16 cellular contexts compared by ENCODE assay signal in genomic region chr22:47835726-47836125, GRCh38.
A peak's percentile ranks its signal among the peaks of the same experiment; 100 is the strongest.
DNase-seq lines count a peak whose midpoint lies in the region; ATAC-seq, FAIRE-seq and TF ChIP-seq lines count a peak whose summit lies in the region.
"Had no signal": no experiment of that assay in that cellular context is flagged by ENCODE, and none has a peak within 500 bp of the region (broad histone marks: within the 10 kb centered on the region; RNA-seq: fewer than 3 reads in every experiment).

No MANE protein-coding gene starts in this region.

- H3K36me3 ChIP-seq in astrocyte (ENCODE audit: insufficient read depth, low read length) (no peaks in the 10 kb centered on the region), keratinocyte (ENCODE audit: control insufficient read depth in 2 of 2, extremely low read depth in 1 of 2, insufficient read depth in 2 of 2, low read length in 2 of 2) (no peaks in the 10 kb centered on the region), upper lobe of right lung (no peaks in the 10 kb centered on the region)
- H3K36me3 ChIP-seq: adrenal gland; BLaER1 treated with 17β-estradiol and CSF1 and Interleukin-3, amounts not matched to agents 10 nM and 100 nM had no signal

- ATAC-seq in upper lobe of right lung (no peak), right cardiac atrium (no peak)
- ATAC-seq: GM23338 had no signal

- H3K27ac Mint-ChIP-seq in astrocyte (ENCODE audit: unreplicated experiment), result peak overlapping the region; percentile 99
- H3K27ac Mint-ChIP-seq: GM23338, type B pancreatic cell had no signal

- WGBS in right cardiac atrium, result 66% methylated on average over 7 of the region's 7 CpGs

- H2AFZ ChIP-seq in astrocyte (ENCODE audit: low read depth, low read length) (no peak overlapping the region), keratinocyte (ENCODE audit: control insufficient read depth, low read length) (no peak overlapping the region)
- H2AFZ ChIP-seq: GM23338 had no signal

- DNase-seq in AG10803 (ENCODE audit: low read depth), result peak; percentile 99
- peak; percentile 34 for DNase-seq in HT-29 (ENCODE audit: low spot score)
- peak; percentile 82 for DNase-seq in astrocyte (ENCODE audit: low read depth)
- peak; percentile 78 for DNase-seq in keratinocyte (ENCODE audit: low read depth, low spot score)
- no peak for DNase-seq in NCI-H1092 (lab: John Stamatoyannopoulos, UW)
- no peak for DNase-seq in hippocampal formation (lab: John Stamatoyannopoulos, UW)
- DNase-seq in upper lobe of right lung, result no peak
- no peak for DNase-seq in right cardiac atrium
- DNase-seq: activated CD8-positive, alpha-beta memory T cell treated with anti-CD3 and anti-CD28 coated beads, Interleukin-2, amount 50 U/mL, for 4 hours; adrenal gland; NCI-H2107; OCI-M1 had no signal

- H3K27ac ChIP-seq in astrocyte (ENCODE audit: low read depth, low read length) (no peak overlapping the region), keratinocyte (ENCODE audit: control insufficient read depth, insufficient read depth, low read length) (peak overlapping the region; percentile 42), upper lobe of right lung (no peak overlapping the region), right cardiac atrium (ENCODE audit: low read length) (no peak overlapping the region)
- H3K27ac ChIP-seq: adrenal gland; BLaER1 treated with 17β-estradiol and CSF1 and Interleukin-3, amounts not matched to agents 10 nM and 100 nM; KMS-11 had no signal

- H3K9ac ChIP-seq in astrocyte (ENCODE audit: low read length) (no peak overlapping the region), keratinocyte (ENCODE audit: control insufficient read depth, extremely low read depth, insufficient read depth, low read length) (peak overlapping the region; percentile 22)
- H3K9ac ChIP-seq: BLaER1 treated with 17β-estradiol and CSF1 and Interleukin-3, amounts not matched to agents 10 nM and 100 nM; KMS-11 had no signal

- peak overlapping the region; percentile 10 for H3K4me2 ChIP-seq in astrocyte (ENCODE audit: low read length)
- H3K4me2 ChIP-seq in keratinocyte (ENCODE audit: control insufficient read depth, extremely low read depth, insufficient read depth, low read depth, low read length), result peak overlapping the region; percentile 47
- H3K4me2 ChIP-seq: GM23338, KMS-11 had no signal

- no peaks in the 10 kb centered on the region for H3K36me3 Mint-ChIP-seq in astrocyte (ENCODE audit: low read depth, unreplicated experiment)
- H3K36me3 Mint-ChIP-seq: type B pancreatic cell had no signal

- no peaks in the 10 kb centered on the region for H3K79me2 ChIP-seq in astrocyte (ENCODE audit: insufficient read depth, low read length)
- H3K79me2 ChIP-seq in keratinocyte (ENCODE audit: control insufficient read depth, insufficient read depth, low read length), result no peaks in the 10 kb centered on the region

- no peak for TF ChIP-seq CTCF in AG10803 (conservative IDR thresholded peaks at IDR 0.05; ENCODE audit: low read length)
- no peak for TF ChIP-seq CTCF in astrocyte (IDR thresholded peaks at IDR 0.05; ENCODE audit: insufficient read depth, low read depth, low read length)
- no peak for TF ChIP-seq CTCF in keratinocyte (optimal IDR thresholded peaks at IDR 0.05 in 1 of 3, IDR thresholded peaks at IDR 0.05 in 1 of 3, conservative IDR thresholded peaks at IDR 0.05 in 1 of 3; ENCODE audit: extremely low read depth in 1 of 3, insufficient read depth in 2 of 3, low read length in 3 of 3)
- no peak for TF ChIP-seq CTCF in upper lobe of right lung (IDR thresholded peaks at IDR 0.05)

- H3K9me1 ChIP-seq in keratinocyte (ENCODE audit: control insufficient read depth, extremely low read depth, insufficient read depth, low read length), result no peaks in the 10 kb centered on the region

- dilution Hi-C loops in keratinocyte (cut with MboI; ENCODE audit: extremely low pct_ligation_motif_present, low sequenced_read_pairs), result no loop called here

- H3K4me1 Mint-ChIP-seq in astrocyte (ENCODE audit: low read depth, unreplicated experiment), result peaks cover 41% of the 10 kb centered on the region
- H3K4me1 Mint-ChIP-seq: GM23338 had no signal

- H3K4me3 ChIP-seq in AG10803 (ENCODE audit: low read length), result no peak overlapping the region
- no peak overlapping the region for H3K4me3 ChIP-seq in astrocyte (ENCODE audit: insufficient read depth, low read depth, low read length)
- no peak overlapping the region for H3K4me3 ChIP-seq in keratinocyte (ENCODE audit: control insufficient read depth in 2 of 3, extremely low read depth in 1 of 3, insufficient read depth in 2 of 3, low read depth in 1 of 3, low read length in 3 of 3)
- H3K4me3 ChIP-seq in upper lobe of right lung, result no peak overlapping the region
- H3K4me3 ChIP-seq in right cardiac atrium (ENCODE audit: low read length), result no peak overlapping the region
- H3K4me3 ChIP-seq: adrenal gland; BLaER1 treated with 17β-estradiol and CSF1 and Interleukin-3, amounts not matched to agents 10 nM and 100 nM; GM23338 had no signal

- H3K27me3 Mint-ChIP-seq in astrocyte (ENCODE audit: low read depth, unreplicated experiment), result peaks cover 27% of the 10 kb centered on the region

- H3K4me1 ChIP-seq in astrocyte (ENCODE audit: insufficient read depth, low read length) (no peaks in the 10 kb centered on the region), keratinocyte (ENCODE audit: control insufficient read depth, extremely low read depth, insufficient read depth, low read length) (peaks cover 20% of the 10 kb centered on the region), upper lobe of right lung (no peaks in the 10 kb centered on the region), right cardiac atrium (ENCODE audit: control insufficient read depth, insufficient read depth, low read length) (no peaks in the 10 kb centered on the region)
- H3K4me1 ChIP-seq: adrenal gland had no signal

- H3K27me3 ChIP-seq in astrocyte (ENCODE audit: insufficient read depth, low read length) (no peaks in the 10 kb centered on the region), keratinocyte (ENCODE audit: control insufficient read depth, extremely low read depth, insufficient read depth, low read length) (no peaks in the 10 kb centered on the region), upper lobe of right lung (peaks cover 4% of the 10 kb centered on the region), right cardiac atrium (ENCODE audit: control insufficient read depth, insufficient read depth) (no peaks in the 10 kb centered on the region)
- H3K27me3 ChIP-seq: BLaER1 treated with 17β-estradiol and CSF1 and Interleukin-3, amounts not matched to agents 10 nM and 100 nM had no signal

- intact Hi-C loops in upper lobe of right lung (cut with DNase I), result no loop called here
- intact Hi-C loops in right cardiac atrium (cut with DNase I), result no loop called here

- H4K20me1 ChIP-seq in astrocyte (ENCODE audit: insufficient read depth, low read length) (no peaks in the 10 kb centered on the region), keratinocyte (ENCODE audit: control insufficient read depth, extremely low read depth, insufficient read depth, low read length) (no peaks in the 10 kb centered on the region)
- H4K20me1 ChIP-seq: BLaER1 treated with 17β-estradiol and CSF1 and Interleukin-3, amounts not matched to agents 10 nM and 100 nM had no signal

- H3K4me3 Mint-ChIP-seq in astrocyte (ENCODE audit: unreplicated experiment), result no peak overlapping the region
- H3K4me3 Mint-ChIP-seq: GM23338, type B pancreatic cell had no signal

- FAIRE-seq in astrocyte (lab: Jason Lieb, UNC) (peak; percentile 73), keratinocyte (lab: Jason Lieb, UNC) (peak; percentile 89)

- peaks cover 10% of the 10 kb centered on the region for H3K9me3 ChIP-seq in astrocyte (ENCODE audit: insufficient read depth, low read depth, low read length)
- H3K9me3 ChIP-seq in keratinocyte (ENCODE audit: control insufficient read depth, low read depth, low read length), result no peaks in the 10 kb centered on the region
- H3K9me3 ChIP-seq in upper lobe of right lung, result no peaks in the 10 kb centered on the region
- H3K9me3 ChIP-seq in right cardiac atrium (ENCODE audit: control insufficient read depth, low read length), result no peaks in the 10 kb centered on the region
- H3K9me3 ChIP-seq: adrenal gland; BLaER1 treated with 17β-estradiol and CSF1 and Interleukin-3, amounts not matched to agents 10 nM and 100 nM had no signal

- peaks cover 5% of the 10 kb centered on the region for H3K9me3 Mint-ChIP-seq in astrocyte (ENCODE audit: unreplicated experiment)
- H3K9me3 Mint-ChIP-seq: type B pancreatic cell had no signal

Comparison
In these comparisons a context has a peak if more than half of its experiments do, and no peak if none do; other contexts are left out.
1. DNase-seq: peak in AG10803 (single experiment), HT-29 (single experiment), astrocyte (single experiment) and keratinocyte (single experiment); none in NCI-H1092 (single experiment), hippocampal formation (0 of 2), upper lobe of right lung (single experiment) and right cardiac atrium (0 of 3).